In the genomic region with DNA sequence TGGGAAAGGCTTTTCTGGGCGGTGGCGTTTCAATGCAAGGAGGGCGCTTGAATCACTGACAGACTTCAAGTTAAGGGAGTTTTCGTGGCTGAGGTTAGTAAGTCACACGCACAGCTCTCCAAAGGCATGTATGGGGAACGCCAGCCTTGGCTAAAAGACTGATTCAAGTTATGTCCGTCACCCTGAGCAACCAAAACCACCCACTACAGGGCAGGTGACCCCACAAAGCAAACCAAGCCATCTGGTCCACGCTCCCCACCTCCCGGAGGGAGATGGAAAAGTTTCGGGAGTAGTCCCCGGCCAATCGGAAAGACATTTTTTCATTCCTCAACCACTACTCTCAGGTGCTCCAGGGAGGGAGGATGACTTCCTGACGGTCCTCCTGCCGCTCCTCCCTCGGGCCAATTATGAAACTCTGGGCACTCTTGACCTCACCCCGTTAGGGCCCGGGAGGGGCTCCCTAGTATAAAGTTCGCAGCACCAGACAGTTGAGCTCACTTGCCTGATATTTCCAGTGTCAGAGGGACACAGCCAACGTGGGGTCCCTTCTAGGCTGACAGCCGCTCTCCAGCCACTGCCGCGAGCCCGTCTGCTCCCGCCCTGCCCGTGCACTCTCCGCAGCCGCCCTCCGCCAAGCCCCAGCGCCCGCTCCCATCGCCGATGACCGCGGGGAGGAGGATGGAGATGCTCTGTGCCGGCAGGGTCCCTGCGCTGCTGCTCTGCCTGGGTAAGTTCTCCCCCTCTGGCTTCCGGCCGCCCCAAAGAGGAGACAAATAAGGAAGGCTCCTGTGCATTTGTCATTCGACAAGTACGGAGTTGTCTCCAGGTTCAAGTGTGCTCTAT, we compare ENCODE assay signal across 8 cellular contexts. TPM values are rescaled to one million over a fixed set of nuclear protein-coding genes. Genes with fewer than 3 reads are reported as not detected.
DNase-seq lines count a peak whose midpoint lies in the region; ATAC-seq and TF ChIP-seq lines count a peak whose summit lies in the region.

A gene with protein sequence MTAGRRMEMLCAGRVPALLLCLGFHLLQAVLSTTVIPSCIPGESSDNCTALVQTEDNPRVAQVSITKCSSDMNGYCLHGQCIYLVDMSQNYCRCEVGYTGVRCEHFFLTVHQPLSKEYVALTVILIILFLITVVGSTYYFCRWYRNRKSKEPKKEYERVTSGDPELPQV (plus strand): TSS at position 497 of the 843 bp plus-strand sequence. CDS start 164 bp downstream, at position 661.

- DNase-seq in AG08395 (ENCODE audit: low spot score) (peak; percentile 3), hepatic stellate cell (ENCODE audit: low spot score) (peak; percentile 31), retinal pigment epithelial cell (ENCODE audit: low read depth) (no peak), amniotic stem cell (lab: John Stamatoyannopoulos, UW) (no peak), G401 (ENCODE audit: low spot score) (no peak)
- DNase-seq in activated naive CD8-positive, alpha-beta T cell treated with anti-CD3 and anti-CD28 coated beads for 36 hours: peak; percentile 30

- H3K27ac Mint-ChIP-seq in activated naive CD8-positive, alpha-beta T cell treated with anti-CD3 and anti-CD28 coated beads for 36 hours: no peak within 1 kb of the TSS

- H3K36me3 Mint-ChIP-seq in activated naive CD8-positive, alpha-beta T cell treated with anti-CD3 and anti-CD28 coated beads for 36 hours: no peaks in the 10 kb centered on the region

- ATAC-seq in GM19035 (IDR thresholded peaks at IDR 0.05; ENCODE audit: unreplicated experiment): peak; percentile 45
- ATAC-seq in HG03521 (IDR thresholded peaks at IDR 0.05; ENCODE audit: unreplicated experiment): peak; percentile 38

- TF ChIP-seq CTCF in retinal pigment epithelial cell (conservative IDR thresholded peaks at IDR 0.05; ENCODE audit: low read depth, low read length): no peak

- H3K4me3 Mint-ChIP-seq in activated naive CD8-positive, alpha-beta T cell treated with anti-CD3 and anti-CD28 coated beads for 36 hours: peak within 1 kb of the TSS; percentile 74

- H3K9me3 Mint-ChIP-seq in activated naive CD8-positive, alpha-beta T cell treated with anti-CD3 and anti-CD28 coated beads for 36 hours: no peaks in the 10 kb centered on the region

- H3K4me1 Mint-ChIP-seq in activated naive CD8-positive, alpha-beta T cell treated with anti-CD3 and anti-CD28 coated beads for 36 hours: peaks cover 12% of the 10 kb centered on the region

- H3K4me3 ChIP-seq in retinal pigment epithelial cell (ENCODE audit: low read length): peak within 1 kb of the TSS; percentile 55

- in situ Hi-C loops in G401 (cut with HindIII; ENCODE audit: low sequenced_read_pairs): no loop called here

- H3K27me3 Mint-ChIP-seq in activated naive CD8-positive, alpha-beta T cell treated with anti-CD3 and anti-CD28 coated beads for 36 hours: peaks cover 49% of the 10 kb centered on the region

RNA-seq across cellular contexts. Expression of the gene that starts here (rescaled TPM):
- not detected for total RNA-seq in activated naive CD8-positive, alpha-beta T cell treated with anti-CD3 and anti-CD28 coated beads for 36 hours
- not detected in 2 replicates for total RNA-seq in G401 (2014; rRNA removed; shearing (Covaris generic))

Comparison
In these comparisons a context has a peak if more than half of its experiments do, and no peak if none do; other contexts are left out.
1. Peak in DNase-seq in activated naive CD8-positive, alpha-beta T cell treated with anti-CD3 and anti-CD28 coated beads for 36 hours; RNA of the gene not detected or under 1 TPM.
2. DNase-seq: peak in AG08395 (single experiment) and hepatic stellate cell (single experiment); none in retinal pigment epithelial cell (single experiment), amniotic stem cell (single experiment) and G401 (single experiment).